In genomic region chr17:2369039-2369438, GRCh38 we compare ENCODE assay signal across 1 cellular context.
TF ChIP-seq lines count a peak whose summit lies in the region.

No MANE protein-coding gene starts in this region.

TF ChIP-seq in H1, 55 proteins besides CTCF, POLR2A, EP300 and RAD21:
- TF ChIP-seq HDAC6 (IDR thresholded peaks at IDR 0.05; ENCODE audit: low read depth, low read length) (no peak), CHD2 (IDR thresholded peaks at IDR 0.05; ENCODE audit: low read length) (no peak), SIN3A (conservative IDR thresholded peaks at IDR 0.05 in 1 of 2, IDR thresholded peaks at IDR 0.05 in 1 of 2; ENCODE audit: low read depth in 1 of 2, low read length in 2 of 2) (no peak), KDM5A (IDR thresholded peaks at IDR 0.05; ENCODE audit: low read length) (no peak)
